Comparison of ENCODE assay signal across 20 cellular contexts in the genomic region with DNA sequence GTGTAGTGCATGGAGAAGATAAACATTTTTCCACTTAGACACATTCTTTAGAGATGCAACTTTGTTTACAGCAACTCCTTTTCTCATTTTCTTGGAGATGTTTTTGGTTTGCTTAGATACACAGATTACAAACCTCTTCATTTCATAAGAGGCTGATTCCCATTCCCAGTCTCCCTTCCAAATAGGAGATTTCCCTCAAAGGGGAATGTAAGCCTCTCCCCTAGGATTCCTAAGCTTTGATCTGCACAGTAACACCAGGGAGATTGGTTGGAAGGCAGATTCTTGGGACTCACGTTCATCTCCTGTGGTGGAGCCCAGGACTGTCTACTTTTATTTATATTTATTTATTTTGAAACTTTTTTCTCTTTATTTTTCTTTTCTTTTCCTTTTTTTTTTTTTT.
DNase-seq lines count a peak whose midpoint lies in the region; ATAC-seq and TF ChIP-seq lines count a peak whose summit lies in the region.
"Had no signal": no experiment of that assay in that cellular context is flagged by ENCODE, and none has a peak within 500 bp of the region (broad histone marks: within the 10 kb centered on the region; RNA-seq: fewer than 3 reads in every experiment).

No MANE protein-coding gene starts in this region.

- no peaks in the 10 kb centered on the region for H3K36me3 ChIP-seq in neuronal stem cell (replicated peaks in 1 of 2; ENCODE audit: control insufficient read depth in 2 of 2, insufficient read depth in 2 of 2, low read length in 2 of 2)
- H3K36me3 ChIP-seq: HAP-1, pancreas had no signal

- H4K8ac ChIP-seq in neuronal stem cell (ENCODE audit: low read depth, low read length): no peak overlapping the region

- no peak overlapping the region for H3K4me2 ChIP-seq in neuronal stem cell (ENCODE audit: insufficient read depth, low read length, poor library complexity, severe bottlenecking)

- peak; percentile 33 for DNase-seq in AG10803 (ENCODE audit: low read depth)
- peak; percentile 1 for DNase-seq in EH (ENCODE audit: low read depth)
- DNase-seq in activated B cell treated with CpG ODN at 0.5 μM for 24 hours: no peak
- DNase-seq in naive B cell: no peak
- no peak for DNase-seq in neuronal stem cell (ENCODE audit: low spot score)
- DNase-seq in DMS53 treated with DMSO at 0.1 percent for 48 hours (lab: John Stamatoyannopoulos, UW; ENCODE audit: unreplicated experiment): no peak
- no peak for DNase-seq in chondrocyte (ENCODE audit: low spot score)
- DNase-seq: ACHN; activated CD4-positive, alpha-beta T cell treated with anti-CD3 and anti-CD28 coated beads for 4 hours; activated naive CD8-positive, alpha-beta T cell treated with anti-CD3 and anti-CD28 coated beads, Interleukin-2, amount 50 U/mL, for 24 hours; CD4-positive, alpha-beta memory T cell; NCI-H1417; NCI-H526; pancreas; right cardiac atrium had no signal

- no peak overlapping the region for H4K91ac ChIP-seq in neuronal stem cell (ENCODE audit: low read depth, low read length, poor library complexity)

- no peak overlapping the region for H3K14ac ChIP-seq in neuronal stem cell (ENCODE audit: low read length)

- CTCF ChIA-PET in activated B cell treated with CpG ODN at 0.5 μM for 24 hours (lab: Charles Lee): no interaction called here

- H3K36me3 Mint-ChIP-seq in activated B cell treated with CpG ODN at 0.5 μM for 24 hours (ENCODE audit: low read depth): peaks cover 2% of the 10 kb centered on the region
- H3K36me3 Mint-ChIP-seq in naive B cell: peaks cover 0 to 5% of the 10 kb centered on the region in 2 donors
- H3K36me3 Mint-ChIP-seq in chondrocyte (ENCODE audit: low read depth): no peaks in the 10 kb centered on the region

- no peak overlapping the region for H2AK5ac ChIP-seq in neuronal stem cell (ENCODE audit: low read depth, low read length)

- peak overlapping the region; percentile 7 for H3K27ac Mint-ChIP-seq in activated B cell treated with CpG ODN at 0.5 μM for 24 hours
- H3K27ac Mint-ChIP-seq in naive B cell: peak overlapping the region; percentile 56 to 98 (median 75)
- H3K27ac Mint-ChIP-seq in chondrocyte (ENCODE audit: unreplicated experiment): no peak overlapping the region
- H3K27ac Mint-ChIP-seq: activated naive CD8-positive, alpha-beta T cell treated with anti-CD3 and anti-CD28 coated beads, Interleukin-2, amount 50 U/mL, for 24 hours had no signal

- H3K4me3 ChIP-seq in AG10803 (ENCODE audit: low read length) (no peak overlapping the region), neuronal stem cell (ENCODE audit: low read length in 2 of 2) (no peak overlapping the region)
- H3K4me3 ChIP-seq: coronary artery, GM12878, HAP-1, pancreas had no signal

- H2BK12ac ChIP-seq in neuronal stem cell (ENCODE audit: low read length): no peak overlapping the region

- H3K23ac ChIP-seq in neuronal stem cell (ENCODE audit: low read depth, low read length, poor library complexity): no peak overlapping the region

- H2BK120ac ChIP-seq in neuronal stem cell (ENCODE audit: low read depth, low read length): no peak overlapping the region

- no peaks in the 10 kb centered on the region for H3K27me3 ChIP-seq in neuronal stem cell (ENCODE audit: control insufficient read depth in 3 of 3, insufficient read depth in 3 of 3, low read depth in 1 of 3, low read length in 3 of 3)
- H3K27me3 ChIP-seq: pancreas had no signal

- no peak overlapping the region for H3K4ac ChIP-seq in neuronal stem cell (ENCODE audit: low read length)

- ATAC-seq in activated B cell treated with CpG ODN at 0.5 μM for 24 hours (ENCODE audit: low read depth): no peak
- ATAC-seq in naive B cell (ENCODE audit: low read depth in 2 of 2): no peak
- no peak for ATAC-seq in HG03571 (IDR thresholded peaks at IDR 0.05; ENCODE audit: unreplicated experiment)
- ATAC-seq: activated naive CD8-positive, alpha-beta T cell treated with anti-CD3 and anti-CD28 coated beads, Interleukin-2, amount 50 U/mL, for 24 hours; GM12878; right cardiac atrium had no signal

- no peak overlapping the region for H2BK15ac ChIP-seq in neuronal stem cell (ENCODE audit: low read length)

- WGBS in neuronal stem cell (ENCODE audit: extremely low coverage in 2 of 2, insufficient read length in 2 of 2, insufficient replicate concordance in 1 of 2), 2 donors: no CpG with 5 or more reads among the region's 1 CpG

- H3K4me3 Mint-ChIP-seq in activated B cell treated with CpG ODN at 0.5 μM for 24 hours (no peak overlapping the region), naive B cell (peak overlapping the region in 3 of 8 donors; percentile 38 to 81 (median 57)), chondrocyte (ENCODE audit: unreplicated experiment) (no peak overlapping the region)
- H3K4me3 Mint-ChIP-seq: activated naive CD8-positive, alpha-beta T cell treated with anti-CD3 and anti-CD28 coated beads, Interleukin-2, amount 50 U/mL, for 24 hours; CD4-positive, alpha-beta memory T cell had no signal

- no peaks in the 10 kb centered on the region for H3K4me1 ChIP-seq in neuronal stem cell (ENCODE audit: control insufficient read depth in 2 of 2, insufficient read depth in 1 of 2, low read depth in 1 of 2, low read length in 2 of 2)
- H3K4me1 ChIP-seq: HAP-1 had no signal

- POLR2A ChIA-PET in activated B cell treated with CpG ODN at 0.5 μM for 24 hours (lab: Charles Lee): interaction anchor here (0.6 to 1.5 kb wide), 5 partner anchors 10 to 65 kb away, joined by 3 to 7 read pairs (median 4); a partner anchor contains a TSS

- H3K79me1 ChIP-seq in neuronal stem cell (ENCODE audit: low read depth, low read length): no peaks in the 10 kb centered on the region

- H3K9me3 Mint-ChIP-seq in activated B cell treated with CpG ODN at 0.5 μM for 24 hours: no peaks in the 10 kb centered on the region
- no peaks in the 10 kb centered on the region for H3K9me3 Mint-ChIP-seq in naive B cell
- peaks cover 7% of the 10 kb centered on the region for H3K9me3 Mint-ChIP-seq in chondrocyte (ENCODE audit: low read depth)
- H3K9me3 Mint-ChIP-seq: IgD-negative memory B cell had no signal

- no peak overlapping the region for H2AFZ ChIP-seq in neuronal stem cell (ENCODE audit: low read length)

- no peak overlapping the region for H3K27ac ChIP-seq in neuronal stem cell (replicated peaks; ENCODE audit: low read length)
- H3K27ac ChIP-seq: coronary artery had no signal

- H3K9me3 ChIP-seq in neuronal stem cell (replicated peaks in 1 of 2; ENCODE audit: control insufficient read depth in 2 of 2, insufficient read depth in 1 of 2, low read depth in 1 of 2, low read length in 2 of 2): no peaks in the 10 kb centered on the region
- H3K9me3 ChIP-seq: HAP-1, pancreas had no signal

- peaks cover 86% of the 10 kb centered on the region for H3K4me1 Mint-ChIP-seq in activated B cell treated with CpG ODN at 0.5 μM for 24 hours
- H3K4me1 Mint-ChIP-seq in naive B cell: peaks cover 50 to 82% (median 67%) of the 10 kb centered on the region in 3 donors
- H3K4me1 Mint-ChIP-seq in chondrocyte (ENCODE audit: low read depth): no peaks in the 10 kb centered on the region

- H3K18ac ChIP-seq in neuronal stem cell (ENCODE audit: low read length): no peak overlapping the region

- intact Hi-C loops in activated B cell treated with CpG ODN at 0.5 μM for 24 hours (cut with micrococcal nuclease): no loop called here

- H3K9ac ChIP-seq in neuronal stem cell (ENCODE audit: low read depth, low read length, poor library complexity): no peak overlapping the region

- no peak overlapping the region for H2BK5ac ChIP-seq in neuronal stem cell (ENCODE audit: low read length)

- no peaks in the 10 kb centered on the region for H3K27me3 Mint-ChIP-seq in activated B cell treated with CpG ODN at 0.5 μM for 24 hours
- H3K27me3 Mint-ChIP-seq in naive B cell: no peaks in the 10 kb centered on the region
- no peaks in the 10 kb centered on the region for H3K27me3 Mint-ChIP-seq in chondrocyte (ENCODE audit: low read depth)
- H3K27me3 Mint-ChIP-seq: activated naive CD8-positive, alpha-beta T cell treated with anti-CD3 and anti-CD28 coated beads, Interleukin-2, amount 50 U/mL, for 24 hours; CD4-positive, alpha-beta memory T cell; IgD-negative memory B cell had no signal

- no peak for TF ChIP-seq CTCF in AG10803 (conservative IDR thresholded peaks at IDR 0.05; ENCODE audit: low read length)
- TF ChIP-seq CTCF in activated B cell treated with CpG ODN at 0.5 μM for 24 hours (IDR thresholded peaks at IDR 0.05): no peak
- no peak for TF ChIP-seq CTCF in chondrocyte (IDR thresholded peaks at IDR 0.05)

Comparison
In these comparisons a context has a peak if more than half of its experiments do, and no peak if none do; other contexts are left out.
1. DNase-seq: peak in AG10803 (single experiment) and EH (single experiment); none in activated B cell treated with CpG ODN at 0.5 μM for 24 hours (single experiment), naive B cell (single experiment), neuronal stem cell (single experiment), DMS53 treated with DMSO at 0.1 percent for 48 hours (single experiment) and chondrocyte (single experiment).